10 cellular contexts compared by ENCODE assay signal in the genomic region with DNA sequence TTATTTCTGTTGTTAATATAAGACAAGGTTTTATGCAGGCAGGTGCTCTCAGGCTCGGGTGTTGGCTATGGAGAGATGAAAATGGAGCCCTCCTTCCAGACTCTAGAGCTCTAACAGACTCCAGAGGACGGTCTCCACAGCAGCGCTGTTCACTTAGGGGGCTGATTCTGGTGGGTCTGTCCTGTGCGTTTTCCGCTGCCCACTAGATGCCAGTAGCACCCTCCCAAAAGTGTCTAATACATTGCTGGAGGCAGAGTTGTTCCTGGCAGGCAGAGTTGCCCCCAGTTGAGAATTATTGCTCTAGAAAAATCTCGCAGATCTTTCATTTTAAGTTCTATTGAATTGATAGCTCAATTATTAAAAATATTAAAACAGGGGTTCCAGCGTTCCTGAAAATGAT.
DNase-seq lines count a peak whose midpoint lies in the region; ATAC-seq and TF ChIP-seq lines count a peak whose summit lies in the region.
"Had no signal": no experiment of that assay in that cellular context is flagged by ENCODE, and none has a peak within 500 bp of the region (broad histone marks: within the 10 kb centered on the region; RNA-seq: fewer than 3 reads in every experiment).

No MANE protein-coding gene starts in this region.

- H3K4me1 ChIP-seq in DND-41 (ENCODE audit: insufficient read depth, low read length) (no peaks in the 10 kb centered on the region), esophagus squamous epithelium (no peaks in the 10 kb centered on the region)
- H3K4me1 ChIP-seq: suprapubic skin had no signal

- H3K79me2 ChIP-seq in DND-41 (ENCODE audit: insufficient read depth, low read length), result no peaks in the 10 kb centered on the region
- H3K79me2 ChIP-seq in neural cell (replicated peaks; ENCODE audit: insufficient read depth, low read length), result no peaks in the 10 kb centered on the region

- H4K20me1 ChIP-seq in DND-41 (ENCODE audit: insufficient read depth, low read length), result no peaks in the 10 kb centered on the region
- no peaks in the 10 kb centered on the region for H4K20me1 ChIP-seq in neural cell (ENCODE audit: insufficient read depth)

- H3K4me3 ChIP-seq in DND-41 (ENCODE audit: low read depth in 1 of 2, low read length in 2 of 2) (no peak overlapping the region), neural cell (ENCODE audit: low read length) (no peak overlapping the region), esophagus squamous epithelium (no peak overlapping the region)
- H3K4me3 ChIP-seq: suprapubic skin had no signal

- H3K36me3 ChIP-seq in DND-41 (ENCODE audit: insufficient read depth, low read length) (peaks cover 70% of the 10 kb centered on the region), neural cell (ENCODE audit: insufficient read depth, low read length) (peaks cover 9% of the 10 kb centered on the region), esophagus squamous epithelium (peaks cover 0 to 100% (median 7%) of the 10 kb centered on the region in 3 donors)

- intact Hi-C loops in esophagus squamous epithelium (cut with DNase I), result no loop called here

- 0 out of 3 replicates have a peak, but pooled peaks have one; percentile 29 for ATAC-seq in DND-41 (ENCODE audit: insufficient read depth, low read depth)
- ATAC-seq: activated naive CD8-positive, alpha-beta T cell treated with anti-CD3 and anti-CD28 coated beads, Interleukin-2, amount 50 U/mL, for 24 hours had no signal

- no peak for TF ChIP-seq POLR2A in esophagus squamous epithelium (IDR thresholded peaks at IDR 0.05)

- H3K9me3 ChIP-seq in DND-41 (ENCODE audit: insufficient read depth, low read length, severe bottlenecking) (no peaks in the 10 kb centered on the region), neural cell (ENCODE audit: low read length) (no peaks in the 10 kb centered on the region), esophagus squamous epithelium (no peaks in the 10 kb centered on the region)
- H3K9me3 ChIP-seq: suprapubic skin had no signal

- TF ChIP-seq CTCF in DND-41 (IDR thresholded peaks at IDR 0.05; ENCODE audit: borderline replicate concordance, extremely low read depth, low read length, poor library complexity, severe bottlenecking) (peak; percentile 31), neural cell (IDR thresholded peaks at IDR 0.05; ENCODE audit: poor library complexity, severe bottlenecking) (peak; percentile 46), esophagus squamous epithelium (IDR thresholded peaks at IDR 0.05) (no peak)

- peak; percentile 56 for TF ChIP-seq RAD21 in neural cell (conservative IDR thresholded peaks at IDR 0.05)

- WGBS in esophagus squamous epithelium, 2 donors, result 87% methylated on average over 6 to 7 of the region's 7 CpGs

- H3K9ac ChIP-seq in DND-41 (ENCODE audit: low read depth, low read length) (no peak overlapping the region), neural cell (ENCODE audit: low read length) (no peak overlapping the region)

- H3K27me3 ChIP-seq in DND-41 (ENCODE audit: insufficient read depth, low read length, poor library complexity), result no peaks in the 10 kb centered on the region
- H3K27me3 ChIP-seq in neural cell (ENCODE audit: insufficient read depth, low read depth, low read length), result no peaks in the 10 kb centered on the region
- no peaks in the 10 kb centered on the region for H3K27me3 ChIP-seq in esophagus squamous epithelium
- H3K27me3 ChIP-seq: suprapubic skin had no signal

- TF ChIP-seq EP300 in neural cell (conservative IDR thresholded peaks at IDR 0.05; ENCODE audit: poor library complexity, severe bottlenecking), result no peak

- H3F3A ChIP-seq in neural cell (ENCODE audit: insufficient read depth, low read length, poor library complexity, severe bottlenecking), result no peaks in the 10 kb centered on the region

- no peak for DNase-seq in DND-41
- DNase-seq in MV-4-11 (lab: John Stamatoyannopoulos, UW), result peak; percentile 4
- DNase-seq in dermis blood vessel endothelial cell, result peak; percentile 37
- no peak for DNase-seq in LoVo (ENCODE audit: low spot score)
- no peak for DNase-seq in esophagus squamous epithelium (lab: John Stamatoyannopoulos, UW)
- no peak for DNase-seq in T-helper 1 cell
- DNase-seq: activated CD4-positive, alpha-beta memory T cell treated with anti-CD3 and anti-CD28 coated beads for 36 hours; activated naive CD8-positive, alpha-beta T cell treated with anti-CD3 and anti-CD28 coated beads, Interleukin-2, amount 50 U/mL, for 24 hours had no signal

- no peaks in the 10 kb centered on the region for H3K9me2 ChIP-seq in neural cell (ENCODE audit: insufficient read depth, low read length)

- H3K27ac ChIP-seq in DND-41 (ENCODE audit: low read length) (no peak overlapping the region), neural cell (ENCODE audit: low read length) (no peak overlapping the region), esophagus squamous epithelium (no peak overlapping the region)
- H3K27ac ChIP-seq: suprapubic skin had no signal

- no peak overlapping the region for H3K4me2 ChIP-seq in DND-41 (ENCODE audit: insufficient read depth, low read length)
- no peak overlapping the region for H3K4me2 ChIP-seq in neural cell (ENCODE audit: low read length)

- H2AFZ ChIP-seq in DND-41 (ENCODE audit: low read depth, low read length) (no peak overlapping the region), neural cell (ENCODE audit: low read depth, low read length) (no peak overlapping the region)

TF ChIP-seq in neural cell, 6 proteins besides CTCF, POLR2A, EP300 and RAD21:
- no peak for TF ChIP-seq EZH2 (IDR thresholded peaks at IDR 0.05; ENCODE audit: borderline replicate concordance, insufficient read depth, low read length, poor library complexity, severe bottlenecking)
- TF ChIP-seq REST (IDR thresholded peaks at IDR 0.05; ENCODE audit: borderline replicate concordance), result no peak
- TF ChIP-seq SMC3 (conservative IDR thresholded peaks at IDR 0.05; ENCODE audit: poor library complexity), result peak; percentile 53
- no peak for TF ChIP-seq MXI1 (conservative IDR thresholded peaks at IDR 0.05; ENCODE audit: poor library complexity, severe bottlenecking)
- no peak for TF ChIP-seq POLR2AphosphoS5 (IDR thresholded peaks at IDR 0.05)

Comparison
In these comparisons a context has a peak if more than half of its experiments do, and no peak if none do; other contexts are left out.
1. DNase-seq: peak in MV-4-11 (single experiment) and dermis blood vessel endothelial cell (single experiment); none in DND-41 (single experiment), LoVo (single experiment), esophagus squamous epithelium (single experiment) and T-helper 1 cell (0 of 5).
2. CTCF ChIP-seq: peak in DND-41 (single experiment) and neural cell (single experiment); none in esophagus squamous epithelium (0 of 6).